Comparison of ENCODE assay signal across 8 cellular contexts in the genomic region with DNA sequence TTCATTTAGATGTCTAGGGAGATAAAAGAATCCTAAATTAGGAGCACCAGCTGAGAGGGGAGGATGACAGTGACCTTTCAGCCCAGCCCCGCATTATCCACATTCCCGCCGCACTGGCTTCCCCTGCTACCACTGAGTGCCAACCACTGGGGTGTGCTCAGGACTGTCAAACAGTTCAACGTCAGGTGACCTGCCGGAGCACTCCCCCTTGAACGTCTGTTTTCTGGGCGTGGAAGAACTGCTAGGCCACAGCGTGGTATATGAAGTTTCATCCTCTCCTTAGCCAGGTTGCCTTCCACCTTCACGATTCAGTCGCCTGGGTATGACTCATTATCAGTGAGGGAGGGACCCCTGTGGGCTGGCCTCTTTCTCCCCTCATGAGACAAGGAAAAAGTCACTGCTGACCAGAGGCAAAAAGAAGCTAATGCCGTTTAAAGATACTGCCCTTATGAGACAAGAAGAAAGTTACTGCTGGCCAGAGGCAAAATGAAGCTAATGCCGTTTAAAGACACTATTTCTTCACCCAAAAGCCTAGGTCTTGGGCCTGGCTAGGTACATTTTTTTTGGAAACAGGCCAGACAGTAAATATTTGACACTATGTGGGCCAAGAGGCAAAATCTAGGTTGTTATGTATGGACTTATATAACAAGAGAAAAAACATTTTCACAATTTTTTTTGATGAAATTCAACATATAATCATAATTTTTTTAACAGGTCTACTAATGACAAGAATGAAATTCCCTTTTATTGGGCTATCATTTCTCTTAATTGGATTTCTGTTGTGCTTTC. TPM values are rescaled to one million over a fixed set of nuclear protein-coding genes. Genes with fewer than 3 reads are reported as not detected.
A peak's percentile ranks its signal among the peaks of the same experiment; 100 is the strongest.
DNase-seq lines count a peak whose midpoint lies in the region; ATAC-seq and TF ChIP-seq lines count a peak whose summit lies in the region.

No MANE protein-coding gene starts in this region.

- peak overlapping the region; percentile 41 to 85 for H3K27ac ChIP-seq in esophagus (ENCODE audit: low read depth in 2 of 2, low read length in 1 of 2)

- no peaks in the 10 kb centered on the region for H3K9me3 Mint-ChIP-seq in Calu3 (ENCODE audit: low read depth, unreplicated experiment)
- H3K9me3 Mint-ChIP-seq in natural killer cell treated with Interleukin-12 subunit alpha and Interleukin-12 subunit beta and Interleukin-15 and Interleukin-18, amount 100 ng/mL, for 72 hours: no peaks in the 10 kb centered on the region
- no peaks in the 10 kb centered on the region for H3K9me3 Mint-ChIP-seq in CD14-positive monocyte

- 39 to 42% methylated on average over 12 of the region's 12 CpGs for WGBS in esophagus, 2 donors

- peak in 1 of 2 donors; percentile 13 for ATAC-seq in natural killer cell treated with Interleukin-12 subunit alpha and Interleukin-12 subunit beta and Interleukin-15 and Interleukin-18, amount 100 ng/mL, for 72 hours
- no peak for ATAC-seq in GM21423 (IDR thresholded peaks at IDR 0.05; ENCODE audit: unreplicated experiment)
- no peak for ATAC-seq in GM18858 (IDR thresholded peaks at IDR 0.05; ENCODE audit: unreplicated experiment)

- peaks cover 17% of the 10 kb centered on the region for H3K4me1 Mint-ChIP-seq in Calu3 (ENCODE audit: low read depth, unreplicated experiment)
- peaks cover 35 to 41% of the 10 kb centered on the region in 2 donors for H3K4me1 Mint-ChIP-seq in natural killer cell treated with Interleukin-12 subunit alpha and Interleukin-12 subunit beta and Interleukin-15 and Interleukin-18, amount 100 ng/mL, for 72 hours (ENCODE audit: low read depth in 2 of 2)
- peaks cover 15% of the 10 kb centered on the region for H3K4me1 Mint-ChIP-seq in CD14-positive monocyte

- CTCF ChIA-PET in Calu3 (lab: Charles Lee): interaction anchor here (0.6 kb wide), 1 partner anchor 242 kb away, joined by 4 read pairs; no protein-coding TSS in a partner anchor

- H3K4me1 ChIP-seq in esophagus (ENCODE audit: control insufficient read depth in 2 of 2, insufficient read depth in 2 of 2, low read length in 1 of 2): peaks cover 2 to 4% of the 10 kb centered on the region in 2 donors

- DNase-seq in Calu3 (peak; percentile 31), T-helper 1 cell (peak in 3 of 5 donors; percentile 9 to 39 (median 29)), T1000 (lab: John Stamatoyannopoulos, UW) (no peak), CD14-positive monocyte (ENCODE audit: low spot score) (no peak)
- DNase-seq in natural killer cell treated with Interleukin-12 subunit alpha and Interleukin-12 subunit beta and Interleukin-15 and Interleukin-18, amount 100 ng/mL, for 72 hours (ENCODE audit: low spot score): no peak

- no TSS peak for BruUV-seq in Calu3 (replicated peaks; lab: Mats Ljungman, UMichigan)

- H3K4me3 Mint-ChIP-seq in Calu3 (ENCODE audit: low read depth, unreplicated experiment): no peak overlapping the region
- H3K4me3 Mint-ChIP-seq in natural killer cell treated with Interleukin-12 subunit alpha and Interleukin-12 subunit beta and Interleukin-15 and Interleukin-18, amount 100 ng/mL, for 72 hours: no peak overlapping the region
- no peak overlapping the region for H3K4me3 Mint-ChIP-seq in CD14-positive monocyte

- H3K4me3 ChIP-seq in esophagus (ENCODE audit: low read depth in 1 of 2, low read length in 2 of 2): no peak overlapping the region

- intact Hi-C loops in Calu3 (cut with micrococcal nuclease; ENCODE audit: unreplicated experiment) (loop anchor here (10.0 kb wide), 1 partner anchor 101 kb away; no protein-coding TSS in a partner anchor), CD14-positive monocyte (cut with micrococcal nuclease) (loop anchor here (5.0 to 10.0 kb wide), 2 partner anchors 61 to 136 kb away; no protein-coding TSS in a partner anchor)

- no peaks in the 10 kb centered on the region for H3K27me3 ChIP-seq in esophagus (ENCODE audit: control insufficient read depth in 1 of 2, insufficient read depth in 2 of 2, low read length in 2 of 2)

- H3K27ac Mint-ChIP-seq in Calu3 (ENCODE audit: unreplicated experiment) (no peak overlapping the region), CD14-positive monocyte (no peak overlapping the region)
- peak overlapping the region; percentile 2 to 42 for H3K27ac Mint-ChIP-seq in natural killer cell treated with Interleukin-12 subunit alpha and Interleukin-12 subunit beta and Interleukin-15 and Interleukin-18, amount 100 ng/mL, for 72 hours

- H3K36me3 ChIP-seq in esophagus (ENCODE audit: control insufficient read depth in 2 of 2, insufficient read depth in 2 of 2, low read length in 1 of 2): peaks cover 0 to 7% of the 10 kb centered on the region in 2 donors

- no peaks in the 10 kb centered on the region for H3K9me3 ChIP-seq in esophagus (ENCODE audit: control insufficient read depth in 2 of 2, insufficient read depth in 1 of 2, low read depth in 1 of 2, low read length in 1 of 2)

- H3K27me3 Mint-ChIP-seq in Calu3 (ENCODE audit: unreplicated experiment) (no peaks in the 10 kb centered on the region), CD14-positive monocyte (ENCODE audit: low read depth in 3 of 3) (no peaks in the 10 kb centered on the region)
- no peaks in the 10 kb centered on the region for H3K27me3 Mint-ChIP-seq in natural killer cell treated with Interleukin-12 subunit alpha and Interleukin-12 subunit beta and Interleukin-15 and Interleukin-18, amount 100 ng/mL, for 72 hours

- TF ChIP-seq CTCF in Calu3 (IDR thresholded peaks at IDR 0.05; ENCODE audit: unreplicated experiment) (no peak), CD14-positive monocyte (IDR thresholded peaks at IDR 0.05) (no peak)

- peaks cover 23% of the 10 kb centered on the region for H3K36me3 Mint-ChIP-seq in Calu3 (ENCODE audit: insufficient read depth, unreplicated experiment)
- peaks cover 20% of the 10 kb centered on the region for H3K36me3 Mint-ChIP-seq in natural killer cell treated with Interleukin-12 subunit alpha and Interleukin-12 subunit beta and Interleukin-15 and Interleukin-18, amount 100 ng/mL, for 72 hours
- H3K36me3 Mint-ChIP-seq in CD14-positive monocyte: peaks cover 11 to 17% of the 10 kb centered on the region in 2 donors

RNA-seq across cellular contexts. Expression of a gene that starts 4.6 kb away (rescaled TPM):
- total RNA-seq in Calu3 (2022): 12.4 and 12.9 TPM in 2 replicates
- polyA plus RNA-seq in esophagus (100 to 1,000 TPM in 1 of 2 donors, 10 to 100 TPM in 1; 39.2 to 127 TPM), CD14-positive monocyte (1 to 10 TPM; 9.3 to 9.8 TPM)
- total RNA-seq in natural killer cell treated with Interleukin-12 subunit alpha and Interleukin-12 subunit beta and Interleukin-15 and Interleukin-18, amount 100 ng/mL, for 72 hours: 10 to 100 TPM; 24.0 to 27.2 TPM

RNA-seq across cellular contexts. Expression of a gene that starts 4.9 kb away (rescaled TPM):
- total RNA-seq in Calu3 (2022): 27.0 and 29.7 TPM in 2 replicates
- polyA plus RNA-seq in esophagus: 100 to 1,000 TPM in 1 of 2 donors, 10 to 100 TPM in 1; 99.6 to 127 TPM
- 100 to 1,000 TPM; 144 to 184 TPM for total RNA-seq in natural killer cell treated with Interleukin-12 subunit alpha and Interleukin-12 subunit beta and Interleukin-15 and Interleukin-18, amount 100 ng/mL, for 72 hours
- polyA plus RNA-seq in CD14-positive monocyte: 100 to 1,000 TPM; 240 to 296 TPM

RNA-seq across cellular contexts. Expression of a gene that starts 55.3 kb away (rescaled TPM):
- total RNA-seq in Calu3 (2022): 15.5 and 20.3 TPM in 2 replicates
- polyA plus RNA-seq in esophagus: 1 to 10 TPM; 5.4 to 5.8 TPM
- 10 to 100 TPM; 28.7 to 30.5 TPM for total RNA-seq in natural killer cell treated with Interleukin-12 subunit alpha and Interleukin-12 subunit beta and Interleukin-15 and Interleukin-18, amount 100 ng/mL, for 72 hours
- polyA plus RNA-seq in CD14-positive monocyte: 1 to 10 TPM; 3.9 to 5.5 TPM

Comparison
In these comparisons a context has a peak if more than half of its experiments do, and no peak if none do; other contexts are left out.
1. DNase-seq: peak in Calu3 (single experiment) and T-helper 1 cell (3 of 5); none in natural killer cell treated with Interleukin-12 subunit alpha and Interleukin-12 subunit beta and Interleukin-15 and Interleukin-18, amount 100 ng/mL, for 72 hours (single experiment), T1000 (single experiment) and CD14-positive monocyte (single experiment).
2. H3K27ac Mint-ChIP-seq: peak in natural killer cell treated with Interleukin-12 subunit alpha and Interleukin-12 subunit beta and Interleukin-15 and Interleukin-18, amount 100 ng/mL, for 72 hours (2 of 2); none in Calu3 (single experiment) and CD14-positive monocyte (0 of 7).